2 cellular contexts compared by ENCODE assay signal in the genomic region with DNA sequence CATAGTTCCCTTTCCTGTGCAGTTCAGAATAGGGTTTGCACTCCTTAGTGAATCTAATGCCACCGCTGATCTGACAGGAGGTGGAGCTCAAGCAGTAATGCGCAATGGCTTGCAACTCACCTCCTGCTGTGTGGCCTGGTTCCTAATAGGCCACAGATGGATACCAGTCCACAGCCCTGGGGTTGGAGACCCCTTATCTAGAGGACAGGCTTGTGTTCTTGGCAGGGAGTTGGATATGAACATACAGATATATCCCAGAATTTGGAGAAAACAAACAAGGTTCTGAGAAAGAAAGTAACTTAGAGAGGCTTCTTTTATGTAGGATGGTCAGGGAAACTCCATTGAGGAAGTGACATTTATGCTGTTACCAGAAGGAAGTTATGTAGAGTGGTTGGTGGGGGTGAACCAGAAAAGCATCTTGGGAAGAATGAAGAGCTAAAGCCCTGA.
A peak's percentile ranks its signal among the peaks of the same experiment; 100 is the strongest.
TF ChIP-seq lines count a peak whose summit lies in the region.

No MANE protein-coding gene starts in this region.

TF ChIP-seq in HepG2, 621 proteins besides CTCF, POLR2A, EP300 and RAD21:
- TF ChIP-seq ZNF180 (CRISPR knock-in tag; IDR thresholded peaks at IDR 0.05; ENCODE audit: borderline replicate concordance, low read depth), result no peak
- TF ChIP-seq, protein P1, sequence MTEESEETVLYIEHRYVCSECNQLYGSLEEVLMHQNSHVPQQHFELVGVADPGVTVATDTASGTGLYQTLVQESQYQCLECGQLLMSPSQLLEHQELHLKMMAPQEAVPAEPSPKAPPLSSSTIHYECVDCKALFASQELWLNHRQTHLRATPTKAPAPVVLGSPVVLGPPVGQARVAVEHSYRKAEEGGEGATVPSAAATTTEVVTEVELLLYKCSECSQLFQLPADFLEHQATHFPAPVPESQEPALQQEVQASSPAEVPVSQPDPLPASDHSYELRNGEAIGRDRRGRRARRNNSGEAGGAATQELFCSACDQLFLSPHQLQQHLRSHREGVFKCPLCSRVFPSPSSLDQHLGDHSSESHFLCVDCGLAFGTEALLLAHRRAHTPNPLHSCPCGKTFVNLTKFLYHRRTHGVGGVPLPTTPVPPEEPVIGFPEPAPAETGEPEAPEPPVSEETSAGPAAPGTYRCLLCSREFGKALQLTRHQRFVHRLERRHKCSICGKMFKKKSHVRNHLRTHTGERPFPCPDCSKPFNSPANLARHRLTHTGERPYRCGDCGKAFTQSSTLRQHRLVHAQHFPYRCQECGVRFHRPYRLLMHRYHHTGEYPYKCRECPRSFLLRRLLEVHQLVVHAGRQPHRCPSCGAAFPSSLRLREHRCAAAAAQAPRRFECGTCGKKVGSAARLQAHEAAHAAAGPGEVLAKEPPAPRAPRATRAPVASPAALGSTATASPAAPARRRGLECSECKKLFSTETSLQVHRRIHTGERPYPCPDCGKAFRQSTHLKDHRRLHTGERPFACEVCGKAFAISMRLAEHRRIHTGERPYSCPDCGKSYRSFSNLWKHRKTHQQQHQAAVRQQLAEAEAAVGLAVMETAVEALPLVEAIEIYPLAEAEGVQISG (CRISPR knock-in tag; IDR thresholded peaks at IDR 0.05), result no peak
- no peak for TF ChIP-seq ARNTL (CRISPR knock-in tag; IDR thresholded peaks at IDR 0.05)
- TF ChIP-seq, protein P2, sequence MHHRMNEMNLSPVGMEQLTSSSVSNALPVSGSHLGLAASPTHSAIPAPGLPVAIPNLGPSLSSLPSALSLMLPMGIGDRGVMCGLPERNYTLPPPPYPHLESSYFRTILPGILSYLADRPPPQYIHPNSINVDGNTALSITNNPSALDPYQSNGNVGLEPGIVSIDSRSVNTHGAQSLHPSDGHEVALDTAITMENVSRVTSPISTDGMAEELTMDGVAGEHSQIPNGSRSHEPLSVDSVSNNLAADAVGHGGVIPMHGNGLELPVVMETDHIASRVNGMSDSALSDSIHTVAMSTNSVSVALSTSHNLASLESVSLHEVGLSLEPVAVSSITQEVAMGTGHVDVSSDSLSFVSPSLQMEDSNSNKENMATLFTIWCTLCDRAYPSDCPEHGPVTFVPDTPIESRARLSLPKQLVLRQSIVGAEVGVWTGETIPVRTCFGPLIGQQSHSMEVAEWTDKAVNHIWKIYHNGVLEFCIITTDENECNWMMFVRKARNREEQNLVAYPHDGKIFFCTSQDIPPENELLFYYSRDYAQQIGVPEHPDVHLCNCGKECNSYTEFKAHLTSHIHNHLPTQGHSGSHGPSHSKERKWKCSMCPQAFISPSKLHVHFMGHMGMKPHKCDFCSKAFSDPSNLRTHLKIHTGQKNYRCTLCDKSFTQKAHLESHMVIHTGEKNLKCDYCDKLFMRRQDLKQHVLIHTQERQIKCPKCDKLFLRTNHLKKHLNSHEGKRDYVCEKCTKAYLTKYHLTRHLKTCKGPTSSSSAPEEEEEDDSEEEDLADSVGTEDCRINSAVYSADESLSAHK (CRISPR knock-in tag; IDR thresholded peaks at IDR 0.05; ENCODE audit: borderline replicate concordance), result no peak
- no peak for TF ChIP-seq ESRRA (CRISPR knock-in tag; IDR thresholded peaks at IDR 0.05; ENCODE audit: low read depth)
- no peak for TF ChIP-seq SRSF4 (IDR thresholded peaks at IDR 0.05; ENCODE audit: low read depth, low read length, poor library complexity, severe bottlenecking)
- TF ChIP-seq MAFG (CRISPR knock-in tag; IDR thresholded peaks at IDR 0.05), result no peak
- TF ChIP-seq ZNF317 (CRISPR knock-in tag; IDR thresholded peaks at IDR 0.05), result no peak
- TF ChIP-seq POLR2AphosphoS5 (IDR thresholded peaks at IDR 0.05; ENCODE audit: low read depth, low read length), result no peak
- no peak for TF ChIP-seq SOX13 (IDR thresholded peaks at IDR 0.05)
- no peak for TF ChIP-seq SOX13 (CRISPR knock-in tag; conservative IDR thresholded peaks at IDR 0.05 in 1 of 2, IDR thresholded peaks at IDR 0.05 in 1 of 2)
- no peak for TF ChIP-seq ZFP36 (IDR thresholded peaks at IDR 0.05; ENCODE audit: borderline replicate concordance, low read depth, low read length, partially characterized antibody)
- TF ChIP-seq MED8 (CRISPR knock-in tag; IDR thresholded peaks at IDR 0.05; ENCODE audit: insufficient replicate concordance), result no peak
- no peak for TF ChIP-seq ZNF788 (CRISPR knock-in tag; IDR thresholded peaks at IDR 0.05; ENCODE audit: borderline replicate concordance)
- no peak for TF ChIP-seq ZNF713 (CRISPR knock-in tag; IDR thresholded peaks at IDR 0.05)
- TF ChIP-seq RARG (CRISPR knock-in tag; IDR thresholded peaks at IDR 0.05; ENCODE audit: low read depth), result no peak
- TF ChIP-seq ZNF652 (CRISPR knock-in tag; IDR thresholded peaks at IDR 0.05; ENCODE audit: borderline replicate concordance, low read depth), result no peak
- TF ChIP-seq, protein P3, sequence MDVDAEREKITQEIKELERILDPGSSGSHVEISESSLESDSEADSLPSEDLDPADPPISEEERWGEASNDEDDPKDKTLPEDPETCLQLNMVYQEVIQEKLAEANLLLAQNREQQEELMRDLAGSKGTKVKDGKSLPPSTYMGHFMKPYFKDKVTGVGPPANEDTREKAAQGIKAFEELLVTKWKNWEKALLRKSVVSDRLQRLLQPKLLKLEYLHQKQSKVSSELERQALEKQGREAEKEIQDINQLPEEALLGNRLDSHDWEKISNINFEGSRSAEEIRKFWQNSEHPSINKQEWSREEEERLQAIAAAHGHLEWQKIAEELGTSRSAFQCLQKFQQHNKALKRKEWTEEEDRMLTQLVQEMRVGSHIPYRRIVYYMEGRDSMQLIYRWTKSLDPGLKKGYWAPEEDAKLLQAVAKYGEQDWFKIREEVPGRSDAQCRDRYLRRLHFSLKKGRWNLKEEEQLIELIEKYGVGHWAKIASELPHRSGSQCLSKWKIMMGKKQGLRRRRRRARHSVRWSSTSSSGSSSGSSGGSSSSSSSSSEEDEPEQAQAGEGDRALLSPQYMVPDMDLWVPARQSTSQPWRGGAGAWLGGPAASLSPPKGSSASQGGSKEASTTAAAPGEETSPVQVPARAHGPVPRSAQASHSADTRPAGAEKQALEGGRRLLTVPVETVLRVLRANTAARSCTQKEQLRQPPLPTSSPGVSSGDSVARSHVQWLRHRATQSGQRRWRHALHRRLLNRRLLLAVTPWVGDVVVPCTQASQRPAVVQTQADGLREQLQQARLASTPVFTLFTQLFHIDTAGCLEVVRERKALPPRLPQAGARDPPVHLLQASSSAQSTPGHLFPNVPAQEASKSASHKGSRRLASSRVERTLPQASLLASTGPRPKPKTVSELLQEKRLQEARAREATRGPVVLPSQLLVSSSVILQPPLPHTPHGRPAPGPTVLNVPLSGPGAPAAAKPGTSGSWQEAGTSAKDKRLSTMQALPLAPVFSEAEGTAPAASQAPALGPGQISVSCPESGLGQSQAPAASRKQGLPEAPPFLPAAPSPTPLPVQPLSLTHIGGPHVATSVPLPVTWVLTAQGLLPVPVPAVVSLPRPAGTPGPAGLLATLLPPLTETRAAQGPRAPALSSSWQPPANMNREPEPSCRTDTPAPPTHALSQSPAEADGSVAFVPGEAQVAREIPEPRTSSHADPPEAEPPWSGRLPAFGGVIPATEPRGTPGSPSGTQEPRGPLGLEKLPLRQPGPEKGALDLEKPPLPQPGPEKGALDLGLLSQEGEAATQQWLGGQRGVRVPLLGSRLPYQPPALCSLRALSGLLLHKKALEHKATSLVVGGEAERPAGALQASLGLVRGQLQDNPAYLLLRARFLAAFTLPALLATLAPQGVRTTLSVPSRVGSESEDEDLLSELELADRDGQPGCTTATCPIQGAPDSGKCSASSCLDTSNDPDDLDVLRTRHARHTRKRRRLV (CRISPR knock-in tag; IDR thresholded peaks at IDR 0.05), result no peak

TF ChIP-seq in K562, 482 proteins besides CTCF, POLR2A, EP300 and RAD21 (continues in another document):
- TF ChIP-seq LEF1 (IDR thresholded peaks at IDR 0.05) (peak; percentile 61; the same call in 1 of the 2 replicates), GABPA (tag; conservative IDR thresholded peaks at IDR 0.05; ENCODE audit: low read depth) (peak; percentile 59), ZNF444 (CRISPR knock-in tag; IDR thresholded peaks at IDR 0.05) (no peak), GABPB1 (CRISPR knock-in tag; IDR thresholded peaks at IDR 0.05) (no peak), NR2C1 (IDR thresholded peaks at IDR 0.05) (no peak), NR2C1 (tag; IDR thresholded peaks at IDR 0.05) (0 out of 2 replicates have a peak, but pooled peaks have one; percentile 13), SOX6 (IDR thresholded peaks at IDR 0.05) (peak; percentile 82), E2F3 (CRISPR knock-in tag; IDR thresholded peaks at IDR 0.05) (no peak), ERF (CRISPR knock-in tag; IDR thresholded peaks at IDR 0.05) (no peak), TCFL5 (CRISPR knock-in tag; conservative IDR thresholded peaks at IDR 0.05) (no peak), HMG20A (CRISPR knock-in tag; conservative IDR thresholded peaks at IDR 0.05) (no peak), ZNF197 (CRISPR knock-in tag; IDR thresholded peaks at IDR 0.05; ENCODE audit: low read depth) (no peak), SMARCC2 (IDR thresholded peaks at IDR 0.05; ENCODE audit: low read depth) (peak; percentile 57; the same call in 1 of the 2 replicates), ZNF140 (CRISPR knock-in tag; IDR thresholded peaks at IDR 0.05) (no peak), ZSCAN32 (CRISPR knock-in tag; IDR thresholded peaks at IDR 0.05) (no peak), POLR2AphosphoS5 (IDR thresholded peaks at IDR 0.05; ENCODE audit: control insufficient read depth, insufficient read depth, low read depth, low read length) (peak; percentile 57; the same call in 1 of the 2 replicates), SP2 (IDR thresholded peaks at IDR 0.05; ENCODE audit: extremely low read depth, low read depth, low read length, poor library complexity, severe bottlenecking) (no peak), ZNF766 (CRISPR knock-in tag; conservative IDR thresholded peaks at IDR 0.05) (peak; percentile 66; the same call in 1 of the 2 replicates), CHD2 (IDR thresholded peaks at IDR 0.05; ENCODE audit: low read depth, low read length) (no peak), SIRT6 (IDR thresholded peaks at IDR 0.05; ENCODE audit: low read depth, low read length) (no peak), ZNF239 (CRISPR knock-in tag; IDR thresholded peaks at IDR 0.05) (peak; percentile 44; the same call in 1 of the 2 replicates), ZKSCAN8 (CRISPR knock-in tag; IDR thresholded peaks at IDR 0.05) (no peak), ETS2 (tag; IDR thresholded peaks at IDR 0.05; ENCODE audit: borderline replicate concordance, poor library complexity, severe bottlenecking) (no peak), SRSF7 (optimal IDR thresholded peaks at IDR 0.05; ENCODE audit: low read depth, low read length) (no peak), NCOA1 (IDR thresholded peaks at IDR 0.05; ENCODE audit: low read depth) (peak; percentile 70; the same call in 1 of the 2 replicates), CAMTA2 (CRISPR knock-in tag; conservative IDR thresholded peaks at IDR 0.05) (no peak), HDAC2 (IDR thresholded peaks at IDR 0.05) (peak; percentile 33; the same call in 1 of the 2 replicates), ARID1B (IDR thresholded peaks at IDR 0.05) (peak; percentile 93), NCOA6 (IDR thresholded peaks at IDR 0.05) (no peak), ZBTB17 (CRISPR knock-in tag; IDR thresholded peaks at IDR 0.05) (peak; percentile 69; the same call in 1 of the 2 replicates), FOXM1 (IDR thresholded peaks at IDR 0.05; ENCODE audit: low read depth) (peak; percentile 49), FOXM1 (CRISPR knock-in tag; IDR thresholded peaks at IDR 0.05; ENCODE audit: low read depth) (no peak), HCFC1 (IDR thresholded peaks at IDR 0.05; ENCODE audit: low read depth, low read length) (no peak)
- TF ChIP-seq, protein P4, sequence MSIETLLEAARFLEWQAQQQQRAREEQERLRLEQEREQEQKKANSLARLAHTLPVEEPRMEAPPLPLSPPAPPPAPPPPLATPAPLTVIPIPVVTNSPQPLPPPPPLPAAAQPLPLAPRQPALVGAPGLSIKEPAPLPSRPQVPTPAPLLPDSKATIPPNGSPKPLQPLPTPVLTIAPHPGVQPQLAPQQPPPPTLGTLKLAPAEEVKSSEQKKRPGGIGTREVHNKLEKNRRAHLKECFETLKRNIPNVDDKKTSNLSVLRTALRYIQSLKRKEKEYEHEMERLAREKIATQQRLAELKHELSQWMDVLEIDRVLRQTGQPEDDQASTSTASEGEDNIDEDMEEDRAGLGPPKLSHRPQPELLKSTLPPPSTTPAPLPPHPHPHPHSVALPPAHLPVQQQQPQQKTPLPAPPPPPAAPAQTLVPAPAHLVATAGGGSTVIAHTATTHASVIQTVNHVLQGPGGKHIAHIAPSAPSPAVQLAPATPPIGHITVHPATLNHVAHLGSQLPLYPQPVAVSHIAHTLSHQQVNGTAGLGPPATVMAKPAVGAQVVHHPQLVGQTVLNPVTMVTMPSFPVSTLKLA (conservative IDR thresholded peaks at IDR 0.05), result no peak; a peak in 1 of 4 replicates
- TF ChIP-seq, protein P5, sequence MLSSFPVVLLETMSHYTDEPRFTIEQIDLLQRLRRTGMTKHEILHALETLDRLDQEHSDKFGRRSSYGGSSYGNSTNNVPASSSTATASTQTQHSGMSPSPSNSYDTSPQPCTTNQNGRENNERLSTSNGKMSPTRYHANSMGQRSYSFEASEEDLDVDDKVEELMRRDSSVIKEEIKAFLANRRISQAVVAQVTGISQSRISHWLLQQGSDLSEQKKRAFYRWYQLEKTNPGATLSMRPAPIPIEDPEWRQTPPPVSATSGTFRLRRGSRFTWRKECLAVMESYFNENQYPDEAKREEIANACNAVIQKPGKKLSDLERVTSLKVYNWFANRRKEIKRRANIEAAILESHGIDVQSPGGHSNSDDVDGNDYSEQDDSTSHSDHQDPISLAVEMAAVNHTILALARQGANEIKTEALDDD (IDR thresholded peaks at IDR 0.05), result peak; percentile 61
- TF ChIP-seq, protein P6, sequence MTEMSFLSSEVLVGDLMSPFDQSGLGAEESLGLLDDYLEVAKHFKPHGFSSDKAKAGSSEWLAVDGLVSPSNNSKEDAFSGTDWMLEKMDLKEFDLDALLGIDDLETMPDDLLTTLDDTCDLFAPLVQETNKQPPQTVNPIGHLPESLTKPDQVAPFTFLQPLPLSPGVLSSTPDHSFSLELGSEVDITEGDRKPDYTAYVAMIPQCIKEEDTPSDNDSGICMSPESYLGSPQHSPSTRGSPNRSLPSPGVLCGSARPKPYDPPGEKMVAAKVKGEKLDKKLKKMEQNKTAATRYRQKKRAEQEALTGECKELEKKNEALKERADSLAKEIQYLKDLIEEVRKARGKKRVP (CRISPR knock-in tag; IDR thresholded peaks at IDR 0.05), result peak; percentile 86
- TF ChIP-seq, protein P7, sequence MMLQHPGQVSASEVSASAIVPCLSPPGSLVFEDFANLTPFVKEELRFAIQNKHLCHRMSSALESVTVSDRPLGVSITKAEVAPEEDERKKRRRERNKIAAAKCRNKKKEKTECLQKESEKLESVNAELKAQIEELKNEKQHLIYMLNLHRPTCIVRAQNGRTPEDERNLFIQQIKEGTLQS (IDR thresholded peaks at IDR 0.05), result peak; percentile 48; the same call in 1 of the 2 replicates
- TF ChIP-seq, protein P7 (CRISPR knock-in tag; conservative IDR thresholded peaks at IDR 0.05), result no peak
- TF ChIP-seq, protein P8, sequence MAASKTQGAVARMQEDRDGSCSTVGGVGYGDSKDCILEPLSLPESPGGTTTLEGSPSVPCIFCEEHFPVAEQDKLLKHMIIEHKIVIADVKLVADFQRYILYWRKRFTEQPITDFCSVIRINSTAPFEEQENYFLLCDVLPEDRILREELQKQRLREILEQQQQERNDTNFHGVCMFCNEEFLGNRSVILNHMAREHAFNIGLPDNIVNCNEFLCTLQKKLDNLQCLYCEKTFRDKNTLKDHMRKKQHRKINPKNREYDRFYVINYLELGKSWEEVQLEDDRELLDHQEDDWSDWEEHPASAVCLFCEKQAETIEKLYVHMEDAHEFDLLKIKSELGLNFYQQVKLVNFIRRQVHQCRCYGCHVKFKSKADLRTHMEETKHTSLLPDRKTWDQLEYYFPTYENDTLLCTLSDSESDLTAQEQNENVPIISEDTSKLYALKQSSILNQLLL (CRISPR knock-in tag; IDR thresholded peaks at IDR 0.05; ENCODE audit: borderline replicate concordance), result no peak
